ENCODE assay signal across 8 cellular contexts in the genomic region with DNA sequence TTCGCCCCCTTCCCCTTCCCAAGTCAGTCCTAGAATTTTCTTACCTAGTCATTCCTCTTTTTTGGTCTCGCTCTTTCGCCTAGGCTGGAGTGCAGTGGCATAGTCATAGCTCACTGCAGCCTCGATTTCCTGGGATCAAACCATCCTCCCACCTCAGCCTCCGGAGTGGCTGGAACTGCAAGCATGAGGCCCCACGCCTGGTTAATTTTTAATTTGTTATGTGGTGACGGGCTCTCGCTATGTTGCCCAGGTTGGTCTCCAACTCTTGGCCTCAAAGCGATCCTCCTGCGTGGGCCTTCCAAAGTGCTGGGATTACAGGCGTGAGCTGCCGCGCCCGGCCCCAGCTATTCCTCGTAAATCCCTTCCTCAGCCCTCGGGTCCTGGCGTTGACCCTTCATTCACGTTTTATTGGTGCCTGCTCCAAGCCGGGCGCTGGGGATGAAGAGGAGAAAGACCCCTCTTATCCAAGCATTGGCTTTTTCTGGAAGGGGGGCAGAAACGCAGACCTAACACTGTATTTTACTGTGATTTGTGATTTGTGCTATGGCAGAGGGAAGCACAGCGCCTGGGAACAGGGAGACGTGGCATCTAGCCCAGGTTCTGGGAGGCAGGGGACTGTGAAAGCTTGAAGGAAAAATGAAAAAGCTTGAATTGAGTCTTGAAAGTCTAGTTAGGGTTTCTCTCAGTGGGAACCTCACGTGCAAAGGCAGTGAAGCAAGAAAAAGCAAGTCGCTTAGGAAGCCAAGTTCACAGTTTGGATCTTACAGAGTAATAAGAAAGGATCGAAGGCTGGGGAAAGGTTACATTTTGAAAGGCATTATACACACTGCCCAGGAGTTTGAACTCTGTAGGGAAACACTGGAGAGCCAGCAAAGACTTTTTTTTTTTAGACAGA. TPM values are rescaled to one million over a fixed set of nuclear protein-coding genes. Genes with fewer than 3 reads are reported as not detected.
DNase-seq lines count a peak whose midpoint lies in the region; ATAC-seq and TF ChIP-seq lines count a peak whose summit lies in the region.

No MANE protein-coding gene starts in this region.

- H3K4me3 ChIP-seq in heart right ventricle (peak overlapping the region; percentile 74 to 98 (median 88)), NB4 (ENCODE audit: low read depth, low read length) (peak overlapping the region; percentile 98), endocrine pancreas (ENCODE audit: control insufficient read depth, insufficient read depth, low read length) (peak overlapping the region; percentile 74), neuron (ENCODE audit: low read length) (peak overlapping the region; percentile 68)

- H3K27me3 ChIP-seq in heart right ventricle (no peaks in the 10 kb centered on the region), endocrine pancreas (ENCODE audit: control insufficient read depth, insufficient read depth, low read length) (no peaks in the 10 kb centered on the region), neuron (ENCODE audit: insufficient read depth, low read length) (no peaks in the 10 kb centered on the region)

- H3K27ac ChIP-seq in heart right ventricle, result peak overlapping the region in 9 of 10 donors; percentile 88 to 99 (median 94)

- DNase-seq in heart right ventricle, result no peak
- DNase-seq in left ventricle myocardium superior, result no peak
- DNase-seq in NB4 (ENCODE audit: low read depth), result no peak
- DNase-seq in activated gamma-delta T cell (lab: John Stamatoyannopoulos, UW), result no peak
- no peak for DNase-seq in HT-29 (ENCODE audit: low spot score)
- DNase-seq in SW480 (ENCODE audit: low spot score), result no peak

- intact Hi-C loops in heart right ventricle (cut with DNase I) (loop anchor here in 1 of 10 donors (2.0 kb wide), 1 partner anchor 26 kb away; a partner anchor contains a TSS), left ventricle myocardium superior (cut with micrococcal nuclease) (no loop called here)

- H3K36me3 ChIP-seq in heart right ventricle, result peaks cover 0 to 49% (median 8%) of the 10 kb centered on the region in 9 donors
- H3K36me3 ChIP-seq in endocrine pancreas (ENCODE audit: control insufficient read depth, insufficient read depth, low read length), result peaks cover 2% of the 10 kb centered on the region
- peaks cover 10% of the 10 kb centered on the region for H3K36me3 ChIP-seq in neuron (ENCODE audit: insufficient read depth, low read length)

- 8 to 10% methylated on average over 26 of the region's 26 CpGs for WGBS in heart right ventricle, 2 donors

- no peak for TF ChIP-seq POLR2A in NB4 (IDR thresholded peaks at IDR 0.05; ENCODE audit: extremely low read depth, insufficient read length)

- H3K4me1 ChIP-seq in heart right ventricle (peaks cover 0 to 48% (median 40%) of the 10 kb centered on the region in 9 donors), endocrine pancreas (ENCODE audit: control insufficient read depth, insufficient read depth, low read length) (no peaks in the 10 kb centered on the region), neuron (ENCODE audit: insufficient read depth, low read length) (peaks cover 14% of the 10 kb centered on the region)

- peak overlapping the region; percentile 42 for H2AFZ ChIP-seq in neuron (ENCODE audit: low read depth, low read length)

- TF ChIP-seq CTCF in heart right ventricle (IDR thresholded peaks at IDR 0.05) (no peak), NB4 (IDR thresholded peaks at IDR 0.05; ENCODE audit: low read depth, low read length) (no peak)

- H3K9ac ChIP-seq in endocrine pancreas (ENCODE audit: control insufficient read depth, insufficient read depth, low read length), result peak overlapping the region; percentile 36

- ATAC-seq in heart right ventricle (peak in 1 of 8 donors; percentile 12), left ventricle myocardium superior (no peak)

- H3K9me3 ChIP-seq in heart right ventricle (no peaks in the 10 kb centered on the region), endocrine pancreas (ENCODE audit: control insufficient read depth, low read length) (no peaks in the 10 kb centered on the region), neuron (ENCODE audit: low read length) (no peaks in the 10 kb centered on the region)

RNA-seq across cellular contexts. Expression of a gene that starts 0.5 kb away (rescaled TPM):
- total RNA-seq in heart right ventricle, result 10 to 100 TPM; 45.4 to 59.3 (median 49.8) TPM
- polyA plus RNA-seq in heart right ventricle, result 100 to 1,000 TPM in 1 of 2 donors, 10 to 100 TPM in 1; 99.2 to 194 TPM
- 55.8 TPM for total RNA-seq in left ventricle myocardium superior
- 180 and 189 TPM in 2 replicates for total RNA-seq in HT-29 (2014; rRNA removed; shearing (Covaris generic))

RNA-seq across cellular contexts. Expression of a gene that starts 1.1 kb away (rescaled TPM):
- total RNA-seq in heart right ventricle, result 10 to 100 TPM; 27.1 to 56.4 (median 36.0) TPM
- polyA plus RNA-seq in heart right ventricle, result 10 to 100 TPM; 35.4 to 61.2 TPM
- total RNA-seq in left ventricle myocardium superior, result 43.0 TPM
- total RNA-seq in HT-29 (2014; rRNA removed; shearing (Covaris generic)), result 245 and 252 TPM in 2 replicates

RNA-seq across cellular contexts. Expression of a gene that starts 17.6 kb away (rescaled TPM):
- total RNA-seq in heart right ventricle (not detected), left ventricle myocardium superior (not detected)
- polyA plus RNA-seq in heart right ventricle, result not detected
- total RNA-seq in HT-29 (2014; rRNA removed; shearing (Covaris generic)), result 6.7 and 8.2 TPM in 2 replicates

RNA-seq across cellular contexts. Expression of a gene that starts 19.1 kb away (rescaled TPM):
- total RNA-seq in heart right ventricle (1 to 10 TPM; 1.2 to 3.3 (median 1.7) TPM), left ventricle myocardium superior (3.8 TPM)
- polyA plus RNA-seq in heart right ventricle, result 1 to 10 TPM; 3.8 to 5.4 TPM
- total RNA-seq in HT-29 (2014; rRNA removed; shearing (Covaris generic)), result 14.7 and 15.1 TPM in 2 replicates

RNA-seq across cellular contexts. Expression of a gene that starts 26.4 kb away (rescaled TPM):
- total RNA-seq in heart right ventricle, result 100 to 1,000 TPM; 251 to 350 (median 292) TPM
- 100 to 1,000 TPM; 147 to 439 TPM for polyA plus RNA-seq in heart right ventricle
- 326 TPM for total RNA-seq in left ventricle myocardium superior
- total RNA-seq in HT-29 (2014; rRNA removed; shearing (Covaris generic)), result 377 and 384 TPM in 2 replicates
